ENCODE assay signal across 1 cellular context in the genomic region with DNA sequence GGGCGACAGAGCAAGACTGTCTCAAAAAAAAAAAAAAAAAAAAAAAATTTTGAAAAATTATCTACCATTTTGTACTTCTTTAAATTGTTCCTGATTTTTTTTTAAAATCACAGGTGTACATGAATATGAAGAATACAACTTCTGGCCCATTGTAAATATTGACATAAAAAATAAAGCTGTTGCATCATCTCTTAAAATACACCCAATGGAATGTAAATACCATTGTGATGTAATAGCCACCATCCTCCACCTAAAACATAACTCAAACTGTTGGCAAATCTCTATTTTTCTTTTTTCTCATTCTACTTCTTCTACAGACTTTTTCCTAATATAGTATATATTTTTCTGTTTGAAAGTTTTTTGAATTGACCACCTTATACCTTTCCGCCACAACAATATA.
TF ChIP-seq lines count a peak whose summit lies in the region.

No MANE protein-coding gene starts in this region.

TF ChIP-seq in HepG2, 621 proteins besides CTCF, POLR2A, EP300 and RAD21 (continued from another document):
- TF ChIP-seq, protein P1, sequence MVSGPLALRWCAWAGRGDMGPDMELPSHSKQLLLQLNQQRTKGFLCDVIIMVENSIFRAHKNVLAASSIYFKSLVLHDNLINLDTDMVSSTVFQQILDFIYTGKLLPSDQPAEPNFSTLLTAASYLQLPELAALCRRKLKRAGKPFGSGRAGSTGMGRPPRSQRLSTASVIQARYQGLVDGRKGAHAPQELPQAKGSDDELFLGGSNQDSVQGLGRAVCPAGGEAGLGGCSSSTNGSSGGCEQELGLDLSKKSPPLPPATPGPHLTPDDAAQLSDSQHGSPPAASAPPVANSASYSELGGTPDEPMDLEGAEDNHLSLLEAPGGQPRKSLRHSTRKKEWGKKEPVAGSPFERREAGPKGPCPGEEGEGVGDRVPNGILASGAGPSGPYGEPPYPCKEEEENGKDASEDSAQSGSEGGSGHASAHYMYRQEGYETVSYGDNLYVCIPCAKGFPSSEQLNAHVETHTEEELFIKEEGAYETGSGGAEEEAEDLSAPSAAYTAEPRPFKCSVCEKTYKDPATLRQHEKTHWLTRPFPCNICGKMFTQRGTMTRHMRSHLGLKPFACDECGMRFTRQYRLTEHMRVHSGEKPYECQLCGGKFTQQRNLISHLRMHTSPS (CRISPR knock-in tag; IDR thresholded peaks at IDR 0.05; ENCODE audit: low read depth) = no peak
- peak; percentile 71 for TF ChIP-seq FOXA1 (IDR thresholded peaks at IDR 0.05)
- peak; percentile 33; the same call in 1 of the 2 replicates for TF ChIP-seq FOXA1 (CRISPR knock-in tag; IDR thresholded peaks at IDR 0.05)
- no peak for TF ChIP-seq ZBTB49 (CRISPR knock-in tag; IDR thresholded peaks at IDR 0.05; ENCODE audit: borderline replicate concordance)
- TF ChIP-seq TBL1XR1 (IDR thresholded peaks at IDR 0.05; ENCODE audit: borderline replicate concordance, low read length, partially characterized antibody) = no peak
- TF ChIP-seq SOX6 (IDR thresholded peaks at IDR 0.05) = no peak
- TF ChIP-seq SOX6 (CRISPR knock-in tag; IDR thresholded peaks at IDR 0.05) = peak; percentile 14; the same call in 1 of the 2 replicates
- no peak for TF ChIP-seq ZNF460 (CRISPR knock-in tag; IDR thresholded peaks at IDR 0.05; ENCODE audit: borderline replicate concordance)
- no peak for TF ChIP-seq MLLT10 (CRISPR knock-in tag; IDR thresholded peaks at IDR 0.05)
- TF ChIP-seq TAF15 (IDR thresholded peaks at IDR 0.05; ENCODE audit: low read depth, low read length, poor library complexity, severe bottlenecking) = no peak
- peak; percentile 86 for TF ChIP-seq FOXA3 (CRISPR knock-in tag; IDR thresholded peaks at IDR 0.05)
- no peak for TF ChIP-seq STAT5B (CRISPR knock-in tag; IDR thresholded peaks at IDR 0.05)
- TF ChIP-seq ZNF207 (IDR thresholded peaks at IDR 0.05; ENCODE audit: borderline replicate concordance) = no peak
- TF ChIP-seq ZBTB39 (CRISPR knock-in tag; IDR thresholded peaks at IDR 0.05) = no peak
- TF ChIP-seq ARID5B (CRISPR knock-in tag; IDR thresholded peaks at IDR 0.05) = peak; percentile 61
- no peak for TF ChIP-seq FOXP1 (IDR thresholded peaks at IDR 0.05)
- TF ChIP-seq FOXP1 (CRISPR knock-in tag; IDR thresholded peaks at IDR 0.05) = peak; percentile 39; the same call in 1 of the 2 replicates
- TF ChIP-seq RORA (CRISPR knock-in tag; IDR thresholded peaks at IDR 0.05) = no peak
- no peak for TF ChIP-seq ZNF512 (CRISPR knock-in tag; IDR thresholded peaks at IDR 0.05)
- TF ChIP-seq ZBTB21 (CRISPR knock-in tag; IDR thresholded peaks at IDR 0.05) = no peak
- no peak for TF ChIP-seq ARNTL (CRISPR knock-in tag; IDR thresholded peaks at IDR 0.05)
- TF ChIP-seq RBAK (CRISPR knock-in tag; IDR thresholded peaks at IDR 0.05) = no peak
- 0 out of 2 replicates have a peak, but pooled peaks have one; percentile 10 for TF ChIP-seq CREM (IDR thresholded peaks at IDR 0.05)
- TF ChIP-seq CREM (CRISPR knock-in tag; IDR thresholded peaks at IDR 0.05) = no peak
- no peak for TF ChIP-seq THYN1 (CRISPR knock-in tag; IDR thresholded peaks at IDR 0.05; ENCODE audit: borderline replicate concordance, low read depth)
- no peak for TF ChIP-seq FUBP1 (CRISPR knock-in tag; IDR thresholded peaks at IDR 0.05; ENCODE audit: borderline replicate concordance)
- TF ChIP-seq ZFP82 (CRISPR knock-in tag; IDR thresholded peaks at IDR 0.05; ENCODE audit: borderline replicate concordance) = no peak
- no peak for TF ChIP-seq ZNF670 (CRISPR knock-in tag; IDR thresholded peaks at IDR 0.05; ENCODE audit: borderline replicate concordance)
- TF ChIP-seq XBP1 (CRISPR knock-in tag; IDR thresholded peaks at IDR 0.05) = no peak
- peak; percentile 70 for TF ChIP-seq ATF7 (IDR thresholded peaks at IDR 0.05)
- no peak for TF ChIP-seq ATF7 (CRISPR knock-in tag; IDR thresholded peaks at IDR 0.05)
- TF ChIP-seq CEBPB (IDR thresholded peaks at IDR 0.05; ENCODE audit: borderline replicate concordance, low read depth, low read length) = peak; percentile 74; the same call in 1 of the 2 replicates
- no peak for TF ChIP-seq SOX13 (IDR thresholded peaks at IDR 0.05)
- TF ChIP-seq SOX13 (CRISPR knock-in tag; conservative IDR thresholded peaks at IDR 0.05 in 1 of 2, IDR thresholded peaks at IDR 0.05 in 1 of 2) = peak in 1 of 2 experiments; percentile 34; a peak in 1 of 4 replicates
- TF ChIP-seq SP5 (CRISPR knock-in tag; IDR thresholded peaks at IDR 0.05; ENCODE audit: borderline replicate concordance, low read depth) = no peak
- TF ChIP-seq PHF20 (CRISPR knock-in tag; IDR thresholded peaks at IDR 0.05) = no peak
